In genomic region chr9:130217838-130218237, GRCh38 we compare ENCODE assay signal across 15 cellular contexts. TPM values are rescaled to one million over a fixed set of nuclear protein-coding genes. Genes with fewer than 3 reads are reported as not detected.
DNase-seq lines count a peak whose midpoint lies in the region; ATAC-seq and TF ChIP-seq lines count a peak whose summit lies in the region.
"Had no signal": no experiment of that assay in that cellular context is flagged by ENCODE, and none has a peak within 500 bp of the region (broad histone marks: within the 10 kb centered on the region; RNA-seq: fewer than 3 reads in every experiment).

No MANE protein-coding gene starts in this region.

- H4K91ac ChIP-seq in H9 (ENCODE audit: insufficient read length, low read depth, low read length), result no peak overlapping the region

- no peak for ATAC-seq in GM23338
- no peak for ATAC-seq in activated CD8-positive, alpha-beta memory T cell treated with anti-CD3 and anti-CD28 coated beads, Interleukin-2, amount 10 ng/mL, durations not matched to agents 7 days and 5 days

- H2BK120ac ChIP-seq in H9 (ENCODE audit: low read depth, low read length, poor library complexity, severe bottlenecking), result no peak overlapping the region

- no peaks in the 10 kb centered on the region for H3K9me3 Mint-ChIP-seq in H9
- H3K9me3 Mint-ChIP-seq in nephron, result no peaks in the 10 kb centered on the region
- no peaks in the 10 kb centered on the region for H3K9me3 Mint-ChIP-seq in GM23338
- no peaks in the 10 kb centered on the region for H3K9me3 Mint-ChIP-seq in activated CD8-positive, alpha-beta memory T cell treated with anti-CD3 and anti-CD28 coated beads, Interleukin-2, amount 10 ng/mL, durations not matched to agents 7 days and 5 days (ENCODE audit: low read depth)
- H3K9me3 Mint-ChIP-seq: CD4-positive, CD25-positive, alpha-beta regulatory T cell; IgD-negative memory B cell had no signal

- H3K27me3 Mint-ChIP-seq in H9 (ENCODE audit: low read depth) (no peaks in the 10 kb centered on the region), nephron (ENCODE audit: low read depth) (no peaks in the 10 kb centered on the region), GM23338 (ENCODE audit: insufficient read depth, low read depth, poor library complexity) (peaks cover 19% of the 10 kb centered on the region)
- H3K27me3 Mint-ChIP-seq in activated CD8-positive, alpha-beta memory T cell treated with anti-CD3 and anti-CD28 coated beads, Interleukin-2, amount 10 ng/mL, durations not matched to agents 7 days and 5 days, result no peaks in the 10 kb centered on the region
- H3K27me3 Mint-ChIP-seq: CD4-positive, CD25-positive, alpha-beta regulatory T cell had no signal

- H3K9me3 ChIP-seq in H9 (ENCODE audit: control insufficient read depth, low read depth, low read length), result no peaks in the 10 kb centered on the region
- H3K9me3 ChIP-seq: BLaER1 treated with 17β-estradiol and CSF1 and Interleukin-3, amounts not matched to agents 10 nM and 100 nM; HAP-1 had no signal

- H3K27ac Mint-ChIP-seq in H9, result 0 out of 7 replicates have a peak overlapping the region, but pooled peaks of 1 of the 3 experiments have one; percentile 31
- H3K27ac Mint-ChIP-seq in nephron, result peak overlapping the region; percentile 32 to 68 (median 38)
- no peak overlapping the region for H3K27ac Mint-ChIP-seq in GM23338
- no peak overlapping the region for H3K27ac Mint-ChIP-seq in activated CD8-positive, alpha-beta memory T cell treated with anti-CD3 and anti-CD28 coated beads, Interleukin-2, amount 10 ng/mL, durations not matched to agents 7 days and 5 days
- H3K27ac Mint-ChIP-seq: CD4-positive, CD25-positive, alpha-beta regulatory T cell; IgD-negative memory B cell had no signal

- DNase-seq in H9 (no peak), caudate nucleus (lab: John Stamatoyannopoulos, UW) (no peak), GM23338 (ENCODE audit: low spot score) (no peak), GM13976 (ENCODE audit: low spot score) (no peak)
- DNase-seq in activated CD8-positive, alpha-beta memory T cell treated with anti-CD3 and anti-CD28 coated beads, Interleukin-2, amount 10 ng/mL, durations not matched to agents 7 days and 5 days, result no peak
- DNase-seq: 8988T; CD4-positive, CD25-positive, alpha-beta regulatory T cell; DMS53; GF-D8; GOT3 had no signal

- in situ Hi-C loops in GM13976 (cut with MboI; ENCODE audit: low sequenced_read_pairs, unreplicated experiment), result no loop called here

- H4K8ac ChIP-seq in H9 (replicated peaks; ENCODE audit: insufficient read length, low read depth, low read length), result peak overlapping the region; percentile 8

- no peak overlapping the region for H3K4ac ChIP-seq in H9 (ENCODE audit: low read depth, low read length)

- H4K5ac ChIP-seq in H9 (ENCODE audit: insufficient read length, low read depth, low read length), result no peak overlapping the region

- no peak overlapping the region for H3K27ac ChIP-seq in H9 (ENCODE audit: insufficient read length, low read depth, low read length)
- peak overlapping the region; percentile 1 for H3K27ac ChIP-seq in caudate nucleus (ENCODE audit: low read depth, low read length)
- H3K27ac ChIP-seq in temporal lobe (ENCODE audit: low read depth, low read length), result peak overlapping the region; percentile 75
- no peak overlapping the region for H3K27ac ChIP-seq in GM23338 (ENCODE audit: low read depth)
- H3K27ac ChIP-seq: BLaER1 treated with 17β-estradiol and CSF1 and Interleukin-3, amounts not matched to agents 10 nM and 100 nM had no signal

- no peak for TF ChIP-seq CTCF in H9 (conservative IDR thresholded peaks at IDR 0.05)
- TF ChIP-seq CTCF in nephron (IDR thresholded peaks at IDR 0.05; ENCODE audit: unreplicated experiment in 3 of 3), result no peak
- TF ChIP-seq CTCF in GM23338 (conservative IDR thresholded peaks at IDR 0.05; ENCODE audit: low read depth in 2 of 2), result no peak
- TF ChIP-seq CTCF in GM13976 (IDR thresholded peaks at IDR 0.05; ENCODE audit: borderline replicate concordance, control extremely low read depth, extremely low read depth, insufficient read depth, missing control alignments), result no peak

- H3K36me3 Mint-ChIP-seq in H9 (ENCODE audit: insufficient read depth in 1 of 3, low read depth in 3 of 3) (peaks cover 3 to 11% (median 10%) of the 10 kb centered on the region in 3 experiments; a peak in 5 of 7 replicates), nephron (ENCODE audit: low read depth) (peaks cover 13% of the 10 kb centered on the region), GM23338 (ENCODE audit: low read depth) (peaks cover 4% of the 10 kb centered on the region; the same call in 2 of the 3 replicates)
- H3K36me3 Mint-ChIP-seq in activated CD8-positive, alpha-beta memory T cell treated with anti-CD3 and anti-CD28 coated beads, Interleukin-2, amount 10 ng/mL, durations not matched to agents 7 days and 5 days, result no peaks in the 10 kb centered on the region
- H3K36me3 Mint-ChIP-seq: CD4-positive, CD25-positive, alpha-beta regulatory T cell had no signal

- H3K4me3 ChIP-seq in GM23338, result no peak overlapping the region
- H3K4me3 ChIP-seq: BLaER1 treated with 17β-estradiol and CSF1 and Interleukin-3, amounts not matched to agents 10 nM and 100 nM; HAP-1 had no signal

- H2BK20ac ChIP-seq in H9 (ENCODE audit: low read depth, low read length, poor library complexity, severe bottlenecking), result no peak overlapping the region

- H3K14ac ChIP-seq in H9 (ENCODE audit: insufficient read depth, low read length), result no peak overlapping the region

- no peak overlapping the region for H2BK12ac ChIP-seq in H9 (ENCODE audit: insufficient read length, low read depth, low read length)

- H3K4me3 Mint-ChIP-seq in H9 (no peak overlapping the region), nephron (no peak overlapping the region), GM23338 (no peak overlapping the region)
- no peak overlapping the region for H3K4me3 Mint-ChIP-seq in activated CD8-positive, alpha-beta memory T cell treated with anti-CD3 and anti-CD28 coated beads, Interleukin-2, amount 10 ng/mL, durations not matched to agents 7 days and 5 days
- H3K4me3 Mint-ChIP-seq: CD4-positive, CD25-positive, alpha-beta regulatory T cell; IgD-negative memory B cell had no signal

- H3K9me2 ChIP-seq in GM23338 (ENCODE audit: insufficient read depth), result no peaks in the 10 kb centered on the region

- H2BK5ac ChIP-seq in H9 (ENCODE audit: insufficient read length, low read length), result no peak overlapping the region

- H2AFZ ChIP-seq in H9 (ENCODE audit: low read length), result no peak overlapping the region
- no peak overlapping the region for H2AFZ ChIP-seq in GM23338

- H3K9ac ChIP-seq in H9 (ENCODE audit: extremely low read depth, insufficient read length, low read length), result no peak overlapping the region
- H3K9ac ChIP-seq: BLaER1 treated with 17β-estradiol and CSF1 and Interleukin-3, amounts not matched to agents 10 nM and 100 nM had no signal

- no peaks in the 10 kb centered on the region for H3K79me1 ChIP-seq in H9 (ENCODE audit: insufficient read depth, low read depth, low read length, poor library complexity, severe bottlenecking)

- no peak overlapping the region for H3K4me2 ChIP-seq in H9 (ENCODE audit: insufficient read depth, insufficient read length, low read length)
- H3K4me2 ChIP-seq in GM23338, result no peak overlapping the region
- H3K4me2 ChIP-seq: BLaER1 treated with 17β-estradiol and CSF1 and Interleukin-3, amounts not matched to agents 10 nM and 100 nM had no signal

- no CpG with 5 or more reads among the region's 10 CpGs for WGBS in H9 (ENCODE audit: extremely low coverage, insufficient read length, low lambda C conversion rate)

- H3K4me1 ChIP-seq in H9 (ENCODE audit: insufficient read depth, low read length), result no peaks in the 10 kb centered on the region; the same call in 1 of the 2 replicates
- peaks cover 7% of the 10 kb centered on the region; the same call in 1 of the 2 replicates for H3K4me1 ChIP-seq in GM23338 (ENCODE audit: insufficient read depth)
- H3K4me1 ChIP-seq: HAP-1 had no signal

- no peak overlapping the region for H3K56ac ChIP-seq in H9 (ENCODE audit: insufficient read length, low read depth, low read length)

- H3K4me1 Mint-ChIP-seq in H9 (peaks cover 23 to 45% of the 10 kb centered on the region in 2 experiments), nephron (peaks cover 38% of the 10 kb centered on the region), GM23338 (peaks cover 26% of the 10 kb centered on the region)
- H3K4me1 Mint-ChIP-seq in activated CD8-positive, alpha-beta memory T cell treated with anti-CD3 and anti-CD28 coated beads, Interleukin-2, amount 10 ng/mL, durations not matched to agents 7 days and 5 days, result peaks cover 10% of the 10 kb centered on the region

- no peaks in the 10 kb centered on the region for H3K27me3 ChIP-seq in H9 (ENCODE audit: insufficient read depth, low read length)
- H3K27me3 ChIP-seq in GM23338 (ENCODE audit: insufficient read depth), result no peaks in the 10 kb centered on the region
- H3K27me3 ChIP-seq: BLaER1 treated with 17β-estradiol and CSF1 and Interleukin-3, amounts not matched to agents 10 nM and 100 nM had no signal

- H3K18ac ChIP-seq in H9 (ENCODE audit: insufficient read length, low read depth, low read length), result no peak overlapping the region

- CTCF ChIA-PET in activated CD8-positive, alpha-beta memory T cell treated with anti-CD3 and anti-CD28 coated beads, Interleukin-2, amount 10 ng/mL, durations not matched to agents 7 days and 5 days (lab: Charles Lee), result no interaction called here

- H3K23me2 ChIP-seq in H9 (ENCODE audit: insufficient read length, low read depth, low read length, poor library complexity, severe bottlenecking), result no peaks in the 10 kb centered on the region

- no peak overlapping the region for H2AK5ac ChIP-seq in H9 (ENCODE audit: insufficient read length, low read length)

- no peak overlapping the region for H3T11ph ChIP-seq in H9 (ENCODE audit: low read length)

- H3K36me3 ChIP-seq in GM23338 (ENCODE audit: insufficient read depth), result no peaks in the 10 kb centered on the region; the same call in 1 of the 2 replicates

- no peak overlapping the region for H2BK15ac ChIP-seq in H9 (ENCODE audit: low read depth, low read length)

- H3K23ac ChIP-seq in H9 (ENCODE audit: insufficient read length, low read depth, low read length), result peak overlapping the region; percentile 18

- H4K20me1 ChIP-seq in H9 (ENCODE audit: control insufficient read depth, insufficient read depth, insufficient read length) (no peaks in the 10 kb centered on the region), GM23338 (replicated peaks; ENCODE audit: insufficient read depth) (peaks cover 4% of the 10 kb centered on the region; the same call in 1 of the 2 replicates)

- H3K79me2 ChIP-seq in H9 (ENCODE audit: insufficient read depth, low read length) (no peaks in the 10 kb centered on the region), GM23338 (replicated peaks; ENCODE audit: insufficient read depth) (no peaks in the 10 kb centered on the region)

- H3F3A ChIP-seq in GM23338 (replicated peaks; ENCODE audit: low read depth), result no peaks in the 10 kb centered on the region; the same call in 1 of the 2 replicates

RNA-seq across cellular contexts. Expression of gene NCS1, which starts 45.6 kb away (rescaled TPM):
- total RNA-seq in H9 (2021), result 35.0 and 38.1 TPM in 2 replicates
- 138 TPM for total RNA-seq in temporal lobe
- 28.8 and 34.3 TPM in 2 replicates for total RNA-seq in GM23338 (2014; rRNA removed; shearing (Covaris generic))
- polyA plus RNA-seq in GM23338 (2016; fragmentation: Nextera tagmentation; extraction: Ambion mirVana), result 8.2 and 10.3 TPM in 2 replicates
- 10 to 100 TPM in 1 of 2 experiments, 1 to 10 TPM in 1; 4.0 to 16.9 TPM for total RNA-seq in activated CD8-positive, alpha-beta memory T cell treated with anti-CD3 and anti-CD28 coated beads, Interleukin-2, amount 10 ng/mL, durations not matched to agents 7 days and 5 days
- polyA plus RNA-seq: CD4-positive, CD25-positive, alpha-beta regulatory T cell; IgD-negative memory B cell had no signal

RNA-seq across cellular contexts. Expression of gene HMCN2, which starts 47.7 kb away (rescaled TPM):
- 6.7 and 8.6 TPM in 2 replicates for total RNA-seq in H9 (2021)
- total RNA-seq in temporal lobe, result under 0.01 TPM
- total RNA-seq in GM23338 (2014; rRNA removed; shearing (Covaris generic)), result 2.6 and 4.7 TPM in 2 replicates
- 1.3 and 2.1 TPM in 2 replicates for polyA plus RNA-seq in GM23338 (2016; fragmentation: Nextera tagmentation; extraction: Ambion mirVana)
- not detected for total RNA-seq in activated CD8-positive, alpha-beta memory T cell treated with anti-CD3 and anti-CD28 coated beads, Interleukin-2, amount 10 ng/mL, durations not matched to agents 7 days and 5 days
- total RNA-seq: CD4-positive, CD25-positive, alpha-beta regulatory T cell had no signal
- polyA plus RNA-seq: CD4-positive, CD25-positive, alpha-beta regulatory T cell; IgD-negative memory B cell had no signal

Comparison
In these comparisons a context has a peak if more than half of its experiments do, and no peak if none do; other contexts are left out.
1. H3K27ac ChIP-seq: peak in caudate nucleus (single experiment) and temporal lobe (single experiment); none in H9 (single experiment) and GM23338 (single experiment).
2. H3K27ac Mint-ChIP-seq: peak in nephron (3 of 3); none in GM23338 (single experiment) and activated CD8-positive, alpha-beta memory T cell treated with anti-CD3 and anti-CD28 coated beads, Interleukin-2, amount 10 ng/mL, durations not matched to agents 7 days and 5 days (single experiment).